ENCODE assay signal across 8 cellular contexts in genomic region chr13:30396434-30397075, GRCh38. TPM values are rescaled to one million over a fixed set of nuclear protein-coding genes. Genes with fewer than 3 reads are reported as not detected.
DNase-seq lines count a peak whose midpoint lies in the region; ATAC-seq and TF ChIP-seq lines count a peak whose summit lies in the region.
"Had no signal": no experiment of that assay in that cellular context is flagged by ENCODE, and none has a peak within 500 bp of the region (broad histone marks: within the 10 kb centered on the region; RNA-seq: fewer than 3 reads in every experiment).

No MANE protein-coding gene starts in this region.

- H3K36me3 ChIP-seq in SU-DHL-6 (ENCODE audit: low read length) = no peaks in the 10 kb centered on the region
- no peaks in the 10 kb centered on the region for H3K36me3 ChIP-seq in BE2C
- no peaks in the 10 kb centered on the region for H3K36me3 ChIP-seq in body of pancreas (replicated peaks in 1 of 2; ENCODE audit: insufficient read depth in 1 of 2, low read depth in 2 of 2)

- H3F3A ChIP-seq in SU-DHL-6 (ENCODE audit: insufficient read depth) = peaks cover 16% of the 10 kb centered on the region

- no peaks in the 10 kb centered on the region for H4K20me1 ChIP-seq in SU-DHL-6 (ENCODE audit: low read depth, low read length)

- no peaks in the 10 kb centered on the region for H3K9me2 ChIP-seq in SU-DHL-6 (replicated peaks; ENCODE audit: insufficient read depth, low read length)

- H3K4me2 ChIP-seq in SU-DHL-6 (ENCODE audit: low read depth, low read length, poor library complexity, severe bottlenecking) = peak overlapping the region; percentile 92

- no peaks in the 10 kb centered on the region for H3K36me3 Mint-ChIP-seq in HFFc6 (ENCODE audit: low read depth)
- H3K36me3 Mint-ChIP-seq in stimulated activated effector memory CD8-positive, alpha-beta T cell treated with anti-CD3 and anti-CD28 coated beads, Interleukin-12 subunit alpha, Interleukin-12 subunit beta, amount 100 ng/mL, for 72 hours = no peaks in the 10 kb centered on the region

- ATAC-seq in stimulated activated effector memory CD8-positive, alpha-beta T cell treated with anti-CD3 and anti-CD28 coated beads, Interleukin-12 subunit alpha, Interleukin-12 subunit beta, amount 100 ng/mL, for 72 hours = peak; percentile 47
- ATAC-seq in HG02981 (IDR thresholded peaks at IDR 0.05; ENCODE audit: unreplicated experiment) = no peak
- no peak for ATAC-seq in body of pancreas

- TF ChIP-seq CTCF in HFFc6 (IDR thresholded peaks at IDR 0.05) (no peak), SU-DHL-6 (IDR thresholded peaks at IDR 0.05; ENCODE audit: insufficient read depth, low read length, poor library complexity, severe bottlenecking) (no peak), fibroblast of the aortic adventitia (IDR thresholded peaks at IDR 0.05; ENCODE audit: insufficient read depth, low read length) (no peak), BE2C (IDR thresholded peaks at IDR 0.05; ENCODE audit: low read depth, low read length) (no peak), body of pancreas (IDR thresholded peaks at IDR 0.05) (no peak)

- peaks cover 37% of the 10 kb centered on the region for H3K4me1 Mint-ChIP-seq in HFFc6 (ENCODE audit: low read depth)
- H3K4me1 Mint-ChIP-seq in stimulated activated effector memory CD8-positive, alpha-beta T cell treated with anti-CD3 and anti-CD28 coated beads, Interleukin-12 subunit alpha, Interleukin-12 subunit beta, amount 100 ng/mL, for 72 hours = peaks cover 20% of the 10 kb centered on the region

- H3K27ac ChIP-seq in SU-DHL-6 (ENCODE audit: low read depth, low read length) (no peak overlapping the region), body of pancreas (peak overlapping the region in 2 of 4 donors; percentile 92 to 98)

- H3K4me1 ChIP-seq in BE2C (no peaks in the 10 kb centered on the region), body of pancreas (peaks cover 8% of the 10 kb centered on the region)

- DNase-seq in HFFc6 (peak; percentile 25), fibroblast of the aortic adventitia (ENCODE audit: low read depth) (peak; percentile 68), BE2C (no peak), body of pancreas (no peak)
- DNase-seq in stimulated activated effector memory CD8-positive, alpha-beta T cell treated with anti-CD3 and anti-CD28 coated beads, Interleukin-12 subunit alpha, Interleukin-12 subunit beta, amount 100 ng/mL, for 72 hours (ENCODE audit: low spot score in 2 of 2) = no peak
- DNase-seq: NCI-H2171 treated with DMSO at 0.1 percent for 48 hours had no signal

- H3K9ac ChIP-seq in SU-DHL-6 (ENCODE audit: low read length) = 0 out of 2 replicates have a peak overlapping the region, but pooled peaks have one; percentile 72

- H3K4me3 ChIP-seq in SU-DHL-6 (ENCODE audit: insufficient read depth, low read length, poor library complexity, severe bottlenecking) (no peak overlapping the region), fibroblast of the aortic adventitia (ENCODE audit: low read depth, low read length) (no peak overlapping the region), BE2C (ENCODE audit: low read depth, low read length) (no peak overlapping the region), body of pancreas (no peak overlapping the region)

- H2AFZ ChIP-seq in SU-DHL-6 (ENCODE audit: low read depth, low read length, severe bottlenecking) = no peak overlapping the region

- H3K9me3 Mint-ChIP-seq in HFFc6 = no peaks in the 10 kb centered on the region
- H3K9me3 Mint-ChIP-seq in stimulated activated effector memory CD8-positive, alpha-beta T cell treated with anti-CD3 and anti-CD28 coated beads, Interleukin-12 subunit alpha, Interleukin-12 subunit beta, amount 100 ng/mL, for 72 hours = no peaks in the 10 kb centered on the region

- peak overlapping the region; percentile 85 for H3K27ac Mint-ChIP-seq in HFFc6
- H3K27ac Mint-ChIP-seq in stimulated activated effector memory CD8-positive, alpha-beta T cell treated with anti-CD3 and anti-CD28 coated beads, Interleukin-12 subunit alpha, Interleukin-12 subunit beta, amount 100 ng/mL, for 72 hours = no peak overlapping the region

- no peak for TF ChIP-seq POLR2A in body of pancreas (IDR thresholded peaks at IDR 0.05)

- no peaks in the 10 kb centered on the region for H3K27me3 ChIP-seq in SU-DHL-6 (ENCODE audit: low read length)
- H3K27me3 ChIP-seq in BE2C = no peaks in the 10 kb centered on the region
- H3K27me3 ChIP-seq in body of pancreas = no peaks in the 10 kb centered on the region

- H3K27me3 Mint-ChIP-seq in HFFc6 (ENCODE audit: insufficient read depth) = peaks cover 4% of the 10 kb centered on the region

- no peaks in the 10 kb centered on the region for H3K79me2 ChIP-seq in SU-DHL-6 (ENCODE audit: insufficient read depth, low read length)

- WGBS in body of pancreas, 2 donors = 56 to 58% methylated on average over 8 of the region's 8 CpGs

- intact Hi-C loops in body of pancreas (cut with DNase I) = no loop called here

- peak overlapping the region; percentile 87 for H3K4me3 Mint-ChIP-seq in HFFc6
- H3K4me3 Mint-ChIP-seq in stimulated activated effector memory CD8-positive, alpha-beta T cell treated with anti-CD3 and anti-CD28 coated beads, Interleukin-12 subunit alpha, Interleukin-12 subunit beta, amount 100 ng/mL, for 72 hours = peak overlapping the region; percentile 84

- H3K9me3 ChIP-seq in SU-DHL-6 (ENCODE audit: insufficient read depth, low read length) (no peaks in the 10 kb centered on the region), BE2C (no peaks in the 10 kb centered on the region), body of pancreas (no peaks in the 10 kb centered on the region)

RNA-seq across cellular contexts. Expression of gene UBE2L5, which starts 25.7 kb away (rescaled TPM):
- under 1 TPM in 1 of 6 experiments, not detected in 5; 0.21 TPM for total RNA-seq in HFFc6 (2021; fragmentation: NEBNext Ultra II Directional; extraction: Animal tissue kit (Norgen Biotek cat#: 25700))
- under 0.01 TPM in 1 of 2 replicates, not detected in the other for total RNA-seq in fibroblast of the aortic adventitia (ENCODE audit: low replicate concordance)
- polyA plus RNA-seq in BE2C (2012; ENCODE audit: insufficient read depth, insufficient read length, low read depth) = 0.73 TPM
- total RNA-seq in body of pancreas = not detected

Comparison
In these comparisons a context has a peak if more than half of its experiments do, and no peak if none do; other contexts are left out.
1. DNase-seq: peak in HFFc6 (single experiment) and fibroblast of the aortic adventitia (single experiment); none in stimulated activated effector memory CD8-positive, alpha-beta T cell treated with anti-CD3 and anti-CD28 coated beads, Interleukin-12 subunit alpha, Interleukin-12 subunit beta, amount 100 ng/mL, for 72 hours (0 of 2), BE2C (single experiment) and body of pancreas (0 of 4).